ENCODE assay signal across 8 cellular contexts in the genomic region with DNA sequence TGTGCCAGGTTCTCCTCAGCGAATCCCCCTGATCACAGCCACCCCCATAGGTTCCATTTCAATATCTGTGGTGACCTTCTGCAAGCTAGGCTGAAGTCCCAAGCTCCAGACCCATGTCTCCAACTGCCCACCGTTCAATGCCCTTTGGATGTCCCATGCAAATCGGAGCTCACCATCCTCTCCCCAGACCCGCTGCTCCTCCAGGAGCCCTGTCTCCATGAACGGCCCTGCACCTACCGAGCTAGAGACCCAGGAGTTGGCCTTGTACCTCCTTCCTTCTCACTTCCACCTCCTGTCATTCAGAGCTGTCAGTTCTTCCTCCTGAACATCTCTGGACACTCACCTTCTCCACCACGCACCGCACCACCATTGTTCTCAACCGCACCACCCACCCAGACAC. TPM values are rescaled to one million over a fixed set of nuclear protein-coding genes. Genes with fewer than 3 reads are reported as not detected.
DNase-seq lines count a peak whose midpoint lies in the region; ATAC-seq, FAIRE-seq and TF ChIP-seq lines count a peak whose summit lies in the region.

No MANE protein-coding gene starts in this region.

- POLR2A ChIA-PET in HepG2 (lab: Yijun Ruan, JAX) = interaction anchor here (2.4 to 5.1 kb wide), 2 partner anchors 11 to 236 kb away, joined by 12 to 110 read pairs; a partner anchor contains a TSS

- WGBS in HepG2 (ENCODE audit: low lambda C conversion rate) = 19% methylated on average over 9 of the region's 9 CpGs
- WGBS in suprapubic skin = 77% methylated on average over 9 of the region's 9 CpGs

- no peak for ATAC-seq in activated naive CD8-positive, alpha-beta T cell treated with anti-CD3 and anti-CD28 coated beads, Interleukin-2, amount 50 U/mL, for 24 hours
- ATAC-seq in HepG2 (peak; percentile 0; the same call in 2 of the 3 replicates), HG03442 (IDR thresholded peaks at IDR 0.05; ENCODE audit: unreplicated experiment) (no peak)

- in situ Hi-C loops in HepG2 (cut with HindIII; ENCODE audit: extremely low pct_ligation_motif_present, low pct_unique_long_range_greater_than_20kb) = no loop called here
- in situ Hi-C loops in G401 (cut with HindIII; ENCODE audit: low sequenced_read_pairs) = no loop called here

- TF ChIP-seq EP300 in HepG2 (IDR thresholded peaks at IDR 0.05; ENCODE audit: low read depth in 2 of 2, low read length in 2 of 2) = no peak
- no peak for TF ChIP-seq EP300 in HepG2 (CRISPR knock-in tag; IDR thresholded peaks at IDR 0.05; ENCODE audit: borderline replicate concordance)
- no peak for TF ChIP-seq EP300 in suprapubic skin (IDR thresholded peaks at IDR 0.05)

- peaks cover 14% of the 10 kb centered on the region for H3K79me2 ChIP-seq in HepG2 (ENCODE audit: insufficient read depth, low read length)

- H3K4me3 ChIP-seq in HepG2 (replicated peaks in 1 of 3; ENCODE audit: insufficient read depth in 1 of 3, low read depth in 2 of 3, low read length in 3 of 3) (peak overlapping the region; percentile 88 to 99 (median 94)), suprapubic skin (peak overlapping the region; percentile 71)

- H3K9me3 Mint-ChIP-seq in activated T-cell treated with anti-CD3 and anti-CD28 coated beads, Interleukin-2, amount 50 U/mL, for 24 hours = no peaks in the 10 kb centered on the region
- H3K9me3 Mint-ChIP-seq in activated naive CD8-positive, alpha-beta T cell treated with anti-CD3 and anti-CD28 coated beads, Interleukin-2, amount 50 U/mL, for 24 hours = no peaks in the 10 kb centered on the region

- CTCF ChIA-PET in HepG2 (lab: Yijun Ruan, JAX; ENCODE audit: low intra/inter-chr PET ratio, low total read pairs) = no interaction called here

- H3K4me1 Mint-ChIP-seq in activated T-cell treated with anti-CD3 and anti-CD28 coated beads, Interleukin-2, amount 50 U/mL, for 24 hours (ENCODE audit: low read depth) = peaks cover 18% of the 10 kb centered on the region
- H3K4me1 Mint-ChIP-seq in activated naive CD8-positive, alpha-beta T cell treated with anti-CD3 and anti-CD28 coated beads, Interleukin-2, amount 50 U/mL, for 24 hours = peaks cover 22% of the 10 kb centered on the region

- peak overlapping the region; percentile 95 for H3K27ac Mint-ChIP-seq in activated T-cell treated with anti-CD3 and anti-CD28 coated beads, Interleukin-2, amount 50 U/mL, for 24 hours
- H3K27ac Mint-ChIP-seq in activated naive CD8-positive, alpha-beta T cell treated with anti-CD3 and anti-CD28 coated beads, Interleukin-2, amount 50 U/mL, for 24 hours = peak overlapping the region; percentile 9

- no peak for TF ChIP-seq POLR2A in HepG2 (IDR thresholded peaks at IDR 0.05; ENCODE audit: insufficient read depth in 1 of 2, low read depth in 2 of 2, low read length in 2 of 2)
- no peak for TF ChIP-seq POLR2A in suprapubic skin (IDR thresholded peaks at IDR 0.05)

- H4K20me1 ChIP-seq in HepG2 (ENCODE audit: insufficient read depth, low read length) = no peaks in the 10 kb centered on the region

- no TSS peak for BruUV-seq in HepG2 (replicated peaks; lab: Mats Ljungman, UMichigan)

- peak overlapping the region; percentile 99 for H3K4me3 Mint-ChIP-seq in activated T-cell treated with anti-CD3 and anti-CD28 coated beads, Interleukin-2, amount 50 U/mL, for 24 hours
- H3K4me3 Mint-ChIP-seq in activated naive CD8-positive, alpha-beta T cell treated with anti-CD3 and anti-CD28 coated beads, Interleukin-2, amount 50 U/mL, for 24 hours = peak overlapping the region; percentile 90

- intact Hi-C loops in HepG2 (cut with micrococcal nuclease; ENCODE audit: unreplicated experiment) = no loop called here

- DNase-seq in activated T-cell treated with anti-CD3 and anti-CD28 coated beads, Interleukin-2, amount 50 U/mL, for 24 hours = no peak
- no peak for DNase-seq in activated T-cell treated with anti-CD3 and anti-CD28 coated beads for 4 hours
- no peak for DNase-seq in activated naive CD8-positive, alpha-beta T cell treated with anti-CD3 and anti-CD28 coated beads, Interleukin-2, amount 50 U/mL, for 24 hours
- no peak for DNase-seq in HepG2 (ENCODE audit: low spot score)
- DNase-seq in suprapubic skin (ENCODE audit: low spot score in 2 of 2) = no peak
- no peak for DNase-seq in HT-29 (ENCODE audit: low spot score)
- DNase-seq in G401 (ENCODE audit: low spot score) = no peak

- H3K27me3 Mint-ChIP-seq in activated T-cell treated with anti-CD3 and anti-CD28 coated beads, Interleukin-2, amount 50 U/mL, for 24 hours = no peaks in the 10 kb centered on the region
- no peaks in the 10 kb centered on the region for H3K27me3 Mint-ChIP-seq in activated naive CD8-positive, alpha-beta T cell treated with anti-CD3 and anti-CD28 coated beads, Interleukin-2, amount 50 U/mL, for 24 hours

- no peak for TF ChIP-seq RAD21 in HepG2 (CRISPR knock-in tag; IDR thresholded peaks at IDR 0.05)

- H3K9me3 ChIP-seq in HepG2 (ENCODE audit: low read length) (no peaks in the 10 kb centered on the region), suprapubic skin (no peaks in the 10 kb centered on the region)

- H3K36me3 ChIP-seq in HepG2 (replicated peaks in 1 of 2; ENCODE audit: control insufficient read depth in 1 of 2, insufficient read depth in 2 of 2, low read length in 2 of 2) = no peaks in the 10 kb centered on the region
- H3K36me3 ChIP-seq in suprapubic skin = no peaks in the 10 kb centered on the region

- H3K27ac ChIP-seq in HepG2 (ENCODE audit: extremely low read length, insufficient read depth, low read length) = no peak overlapping the region
- H3K27ac ChIP-seq in suprapubic skin = no peak overlapping the region

- peak overlapping the region; percentile 88 for H3K4me2 ChIP-seq in HepG2 (ENCODE audit: low read depth, low read length)

- H3K4me1 ChIP-seq in HepG2 (ENCODE audit: insufficient read depth, low read length) (peaks cover 23% of the 10 kb centered on the region), suprapubic skin (peaks cover 23% of the 10 kb centered on the region)

- H3K36me3 Mint-ChIP-seq in activated T-cell treated with anti-CD3 and anti-CD28 coated beads, Interleukin-2, amount 50 U/mL, for 24 hours (ENCODE audit: low read depth) = peaks cover 21% of the 10 kb centered on the region
- peaks cover 4% of the 10 kb centered on the region for H3K36me3 Mint-ChIP-seq in activated naive CD8-positive, alpha-beta T cell treated with anti-CD3 and anti-CD28 coated beads, Interleukin-2, amount 50 U/mL, for 24 hours (ENCODE audit: low read depth)

- FAIRE-seq in HepG2 (lab: Jason Lieb, UNC) = no peak

- H3K9ac ChIP-seq in HepG2 (ENCODE audit: insufficient read depth, low read depth, low read length) = peak overlapping the region; percentile 93; the same call in 1 of the 2 replicates

- H3K27me3 ChIP-seq in HepG2 (ENCODE audit: control insufficient read depth in 1 of 2, insufficient read depth in 2 of 2, low read length in 2 of 2) (no peaks in the 10 kb centered on the region; a peak in 1 of 5 replicates), suprapubic skin (no peaks in the 10 kb centered on the region)

- peak overlapping the region; percentile 38 for H2AFZ ChIP-seq in HepG2 (ENCODE audit: low read length)

- TF ChIP-seq CTCF in HepG2 (CRISPR knock-in tag; IDR thresholded peaks at IDR 0.05) (no peak), suprapubic skin (IDR thresholded peaks at IDR 0.05) (no peak)

TF ChIP-seq in HepG2, 621 proteins besides CTCF, POLR2A, EP300 and RAD21 (continues in another document):
- no peak for TF ChIP-seq ZNF441 (CRISPR knock-in tag; IDR thresholded peaks at IDR 0.05; ENCODE audit: borderline replicate concordance)
- TF ChIP-seq HIVEP1 (CRISPR knock-in tag; IDR thresholded peaks at IDR 0.05) = no peak
- TF ChIP-seq, protein P1, sequence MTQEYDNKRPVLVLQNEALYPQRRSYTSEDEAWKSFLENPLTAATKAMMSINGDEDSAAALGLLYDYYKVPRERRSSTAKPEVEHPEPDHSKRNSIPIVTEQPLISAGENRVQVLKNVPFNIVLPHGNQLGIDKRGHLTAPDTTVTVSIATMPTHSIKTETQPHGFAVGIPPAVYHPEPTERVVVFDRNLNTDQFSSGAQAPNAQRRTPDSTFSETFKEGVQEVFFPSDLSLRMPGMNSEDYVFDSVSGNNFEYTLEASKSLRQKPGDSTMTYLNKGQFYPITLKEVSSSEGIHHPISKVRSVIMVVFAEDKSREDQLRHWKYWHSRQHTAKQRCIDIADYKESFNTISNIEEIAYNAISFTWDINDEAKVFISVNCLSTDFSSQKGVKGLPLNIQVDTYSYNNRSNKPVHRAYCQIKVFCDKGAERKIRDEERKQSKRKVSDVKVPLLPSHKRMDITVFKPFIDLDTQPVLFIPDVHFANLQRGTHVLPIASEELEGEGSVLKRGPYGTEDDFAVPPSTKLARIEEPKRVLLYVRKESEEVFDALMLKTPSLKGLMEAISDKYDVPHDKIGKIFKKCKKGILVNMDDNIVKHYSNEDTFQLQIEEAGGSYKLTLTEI (CRISPR knock-in tag; conservative IDR thresholded peaks at IDR 0.05) = no peak
- no peak for TF ChIP-seq ESRRA (CRISPR knock-in tag; IDR thresholded peaks at IDR 0.05; ENCODE audit: low read depth)

RNA-seq across cellular contexts. Expression of a gene that starts 1.0 kb away (rescaled TPM):
- total RNA-seq in HepG2 (2016; rRNA removed; fragmentation: Illumina TruSeq; extraction: Trizol) = 44.2 and 48.4 TPM in 2 replicates
- 6.0 and 7.7 TPM in 2 replicates for total RNA-seq in HepG2 (2016; cell fraction: cytosol; rRNA removed; fragmentation: Illumina TruSeq; extraction: Trizol; ENCODE audit: low read depth)
- total RNA-seq in HepG2 (2016; cell fraction: insoluble cytoplasmic fraction; rRNA removed; fragmentation: Illumina TruSeq; extraction: Trizol) = 43.7 and 52.6 TPM in 2 replicates
- 11.6 and 14.6 TPM in 2 replicates for total RNA-seq in HepG2 (2016; cell fraction: membrane; rRNA removed; fragmentation: Illumina TruSeq; extraction: Trizol)
- total RNA-seq in HepG2 (2016; cell fraction: nucleus; rRNA removed; fragmentation: Illumina TruSeq; extraction: Trizol) = 37.1 and 41.1 TPM in 2 replicates
- 34.0 and 41.8 TPM in 2 replicates for polyA plus RNA-seq in HepG2 (2011; rRNA removed)
- 27.3 and 33.0 TPM in 2 replicates for polyA plus RNA-seq in HepG2 (2011; cell fraction: cytosol; rRNA removed)
- polyA plus RNA-seq in HepG2 (2011; cell fraction: nucleus; rRNA removed) = 86.2 and 107 TPM in 2 replicates
- 23.8 and 29.6 TPM in 2 replicates for polyA plus RNA-seq in HepG2 (2012)
- polyA plus RNA-seq in HepG2 (2016; cell fraction: cytosol; fragmentation: Illumina TruSeq; extraction: Trizol; ENCODE audit: low read depth) = 8.4 and 12.0 TPM in 2 replicates
- polyA plus RNA-seq in HepG2 (2016; cell fraction: insoluble cytoplasmic fraction; fragmentation: Illumina TruSeq; extraction: Trizol; ENCODE audit: low read depth) = 50.4 and 54.4 TPM in 2 replicates
- 11.0 and 12.8 TPM in 2 replicates for polyA plus RNA-seq in HepG2 (2016; cell fraction: membrane; fragmentation: Illumina TruSeq; extraction: Trizol; ENCODE audit: low read depth)
- polyA plus RNA-seq in HepG2 (2016; cell fraction: nucleus; fragmentation: Illumina TruSeq; extraction: Trizol; ENCODE audit: insufficient read depth, low read depth) = 56.9 and 57.0 TPM in 2 replicates
- polyA minus RNA-seq in HepG2 (2011; rRNA and poly(A)+ RNA removed; ENCODE audit: low replicate concordance) = 38.4 and 46.0 TPM in 2 replicates
- 14.6 and 15.4 TPM in 2 replicates for polyA minus RNA-seq in HepG2 (2011; cell fraction: cytosol; rRNA and poly(A)+ RNA removed)
- polyA minus RNA-seq in HepG2 (2011; cell fraction: nucleus; rRNA and poly(A)+ RNA removed) = 44.5 and 51.1 TPM in 2 replicates
- total RNA-seq in suprapubic skin = 10 to 100 TPM; 16.4 to 52.5 (median 26.9) TPM
- 20.8 and 26.2 TPM in 2 replicates for total RNA-seq in HT-29 (2014; rRNA removed; shearing (Covaris generic))
- 50.9 and 65.5 TPM in 2 replicates for total RNA-seq in G401 (2014; rRNA removed; shearing (Covaris generic))
